In the genomic region with DNA sequence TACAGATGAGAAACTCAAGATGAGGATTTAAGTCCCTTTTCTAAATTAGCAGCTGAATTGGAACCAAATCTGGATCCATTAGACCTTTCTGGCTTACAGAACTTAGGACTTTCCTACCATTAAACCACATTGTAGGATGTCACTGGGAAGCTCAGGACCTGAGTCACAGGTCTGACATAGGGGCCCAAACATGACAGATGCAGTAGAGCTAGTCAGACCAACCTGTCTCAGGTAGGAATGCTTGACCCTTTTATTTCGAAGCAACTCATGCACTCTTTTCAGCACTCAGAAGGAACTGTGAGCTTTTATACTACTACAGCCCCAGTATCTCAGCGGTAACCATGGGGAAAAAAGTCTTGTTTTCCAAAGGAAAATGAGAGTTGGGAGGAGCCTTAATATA, we compare ENCODE assay signal across 6 cellular contexts. TPM values are rescaled to one million over a fixed set of nuclear protein-coding genes. Genes with fewer than 3 reads are reported as not detected.
DNase-seq lines count a peak whose midpoint lies in the region; ATAC-seq and TF ChIP-seq lines count a peak whose summit lies in the region.

No MANE protein-coding gene starts in this region.

- H3K27ac ChIP-seq in BLaER1 (peak overlapping the region; percentile 65), Peyer's patch (peak overlapping the region; percentile 54 to 73 (median 60)), left lung (peak overlapping the region; percentile 72 to 89)

- intact Hi-C loops in left lung (cut with DNase I): no loop called here

- peaks cover 84% of the 10 kb centered on the region for H3K4me1 ChIP-seq in BLaER1
- peaks cover 3 to 65% (median 33%) of the 10 kb centered on the region in 4 donors for H3K4me1 ChIP-seq in Peyer's patch
- peaks cover 40 to 85% of the 10 kb centered on the region in 2 donors for H3K4me1 ChIP-seq in left lung

- no peaks in the 10 kb centered on the region for H3K27me3 ChIP-seq in BLaER1
- H3K27me3 ChIP-seq in Peyer's patch: no peaks in the 10 kb centered on the region
- no peaks in the 10 kb centered on the region for H3K27me3 ChIP-seq in left lung

- peaks cover 69% of the 10 kb centered on the region for H4K20me1 ChIP-seq in BLaER1

- ATAC-seq in left lung (no peak), HG03354 (IDR thresholded peaks at IDR 0.05; ENCODE audit: poor library complexity, severe bottlenecking, unreplicated experiment) (no peak), HG03571 (IDR thresholded peaks at IDR 0.05; ENCODE audit: unreplicated experiment) (no peak)

- DNase-seq in Peyer's patch (no peak), left lung (no peak), amniotic stem cell (lab: John Stamatoyannopoulos, UW) (no peak)

- H3K9ac ChIP-seq in BLaER1: peak overlapping the region; percentile 13; the same call in 1 of the 2 replicates

- H3K36me3 ChIP-seq in BLaER1 (peaks cover 53% of the 10 kb centered on the region), Peyer's patch (peaks cover 0 to 15% (median 0%) of the 10 kb centered on the region in 3 donors), left lung (peaks cover 0 to 27% of the 10 kb centered on the region in 2 donors)

- TF ChIP-seq CTCF in Peyer's patch (IDR thresholded peaks at IDR 0.05) (no peak), left lung (IDR thresholded peaks at IDR 0.05) (no peak)

- H3K4me3 ChIP-seq in BLaER1 (peak overlapping the region; percentile 33), Peyer's patch (no peak overlapping the region), left lung (peak overlapping the region in 1 of 2 donors; percentile 99)

- H3K4me2 ChIP-seq in BLaER1: peak overlapping the region; percentile 100

- H3K9me3 ChIP-seq in BLaER1 (no peaks in the 10 kb centered on the region), Peyer's patch (no peaks in the 10 kb centered on the region), left lung (no peaks in the 10 kb centered on the region)

- TF ChIP-seq POLR2A in Peyer's patch (IDR thresholded peaks at IDR 0.05): no peak

RNA-seq across cellular contexts. Expression of gene RAB24, which starts 2.5 kb away (rescaled TPM):
- total RNA-seq in Peyer's patch (10 to 100 TPM; 37.0 to 58.6 (median 46.3) TPM), left lung (10 to 100 TPM; 30.3 to 36.2 TPM)

RNA-seq across cellular contexts. Expression of gene PRELID1, which starts 2.6 kb away (rescaled TPM):
- total RNA-seq in Peyer's patch: 100 to 1,000 TPM in 3 of 4 donors, 10 to 100 TPM in 1; 55.3 to 215 (median 132) TPM
- 100 to 1,000 TPM in 1 of 2 donors, 10 to 100 TPM in 1; 87.8 to 154 TPM for total RNA-seq in left lung

RNA-seq across cellular contexts. Expression of gene MXD3, which starts 10.7 kb away (rescaled TPM):
- 10 to 100 TPM in 3 of 4 donors, 1 to 10 TPM in 1; 6.8 to 25.8 (median 18.5) TPM for total RNA-seq in Peyer's patch
- total RNA-seq in left lung: 10 to 100 TPM; 10.8 to 12.4 TPM

RNA-seq across cellular contexts. Expression of gene LMAN2, which starts 50.5 kb away (rescaled TPM):
- total RNA-seq in Peyer's patch: 100 to 1,000 TPM; 193 to 321 (median 268) TPM
- 100 to 1,000 TPM; 133 to 155 TPM for total RNA-seq in left lung

RNA-seq across cellular contexts. Expression of gene RGS14, which starts 56.8 kb away (rescaled TPM):
- total RNA-seq in Peyer's patch (10 to 100 TPM; 19.4 to 41.0 (median 23.3) TPM), left lung (10 to 100 TPM; 14.2 to 28.2 TPM)
